In the genomic region with DNA sequence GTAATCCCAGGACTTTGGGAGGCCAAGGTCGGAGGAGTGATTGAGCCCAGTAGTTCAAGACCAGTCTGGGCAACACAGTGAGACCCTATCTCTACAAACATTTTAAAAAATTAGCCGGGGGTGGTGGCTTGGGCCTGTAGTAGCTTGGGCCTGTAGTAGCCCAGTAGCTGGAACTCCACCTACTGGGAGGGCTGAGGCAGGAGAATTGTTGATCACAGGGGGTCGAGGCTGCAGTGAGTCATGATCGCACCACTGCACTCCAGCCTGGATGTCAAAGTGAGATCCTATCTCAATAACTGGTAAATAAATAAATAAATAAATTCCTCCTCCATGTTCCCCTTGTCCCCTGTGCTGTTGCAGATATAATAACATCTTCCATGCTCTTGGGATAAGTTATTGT, we compare ENCODE assay signal across 18 cellular contexts. TPM values are rescaled to one million over a fixed set of nuclear protein-coding genes. Genes with fewer than 3 reads are reported as not detected.
DNase-seq lines count a peak whose midpoint lies in the region; ATAC-seq and TF ChIP-seq lines count a peak whose summit lies in the region.
"Had no signal": no experiment of that assay in that cellular context is flagged by ENCODE, and none has a peak within 500 bp of the region (broad histone marks: within the 10 kb centered on the region; RNA-seq: fewer than 3 reads in every experiment).

No MANE protein-coding gene starts in this region.

- H3K79me1 ChIP-seq in mesenchymal stem cell (replicated peaks; ENCODE audit: low read length, poor library complexity, severe bottlenecking) = peaks cover 9% of the 10 kb centered on the region

- no peak overlapping the region for H2BK120ac ChIP-seq in mesenchymal stem cell (ENCODE audit: low read depth, low read length)

- H3K4me1 Mint-ChIP-seq in natural killer cell treated with Interleukin-12 subunit alpha and Interleukin-12 subunit beta and Interleukin-15 and Interleukin-18, amount 100 ng/mL, for 72 hours (ENCODE audit: low read depth in 2 of 2) = no peaks in the 10 kb centered on the region

- no peaks in the 10 kb centered on the region for H3K27me3 ChIP-seq in brain microvascular endothelial cell (replicated peaks)
- H3K27me3 ChIP-seq in mesenchymal stem cell (ENCODE audit: control insufficient read depth in 1 of 2, insufficient read depth in 1 of 2, low read length in 2 of 2) = no peaks in the 10 kb centered on the region
- no peaks in the 10 kb centered on the region for H3K27me3 ChIP-seq in adrenal gland
- H3K27me3 ChIP-seq: BE2C had no signal

- H3K36me3 ChIP-seq in brain microvascular endothelial cell (replicated peaks) (peaks cover 73% of the 10 kb centered on the region), mesenchymal stem cell (ENCODE audit: control insufficient read depth in 1 of 2, insufficient read depth in 2 of 2, low read depth in 1 of 2, low read length in 2 of 2) (peaks cover 10 to 94% of the 10 kb centered on the region in 2 experiments), adrenal gland (replicated peaks in 1 of 2) (no peaks in the 10 kb centered on the region)
- H3K36me3 ChIP-seq: BE2C had no signal

- no peak overlapping the region for H3K4me2 ChIP-seq in mesenchymal stem cell (ENCODE audit: low read length, poor library complexity, severe bottlenecking)
- H3K4me2 ChIP-seq: A549 had no signal

- H3K27ac ChIP-seq in brain microvascular endothelial cell (no peak overlapping the region), mesenchymal stem cell (ENCODE audit: low read length, poor library complexity, severe bottlenecking) (peak overlapping the region; percentile 66), adrenal gland (no peak overlapping the region)
- H3K27ac ChIP-seq: A549, C4-2B had no signal

- H2BK5ac ChIP-seq in mesenchymal stem cell (ENCODE audit: low read depth, low read length, poor library complexity, severe bottlenecking) = no peak overlapping the region

- no peak overlapping the region for H3K9ac ChIP-seq in mesenchymal stem cell (ENCODE audit: low read length)

- TF ChIP-seq CTCF in HFF-Myc (IDR thresholded peaks at IDR 0.05; ENCODE audit: low read depth, low read length, missing control alignments) = peak; percentile 5
- TF ChIP-seq CTCF in brain microvascular endothelial cell (IDR thresholded peaks at IDR 0.05; ENCODE audit: low read depth, low read length, missing control alignments) = peak; percentile 30
- no peak for TF ChIP-seq CTCF in adrenal gland (IDR thresholded peaks at IDR 0.05)

- no peak overlapping the region for H3K4me3 ChIP-seq in HFF-Myc (replicated peaks; ENCODE audit: low read depth, low read length)
- H3K4me3 ChIP-seq in brain microvascular endothelial cell (ENCODE audit: low read depth, low read length) = no peak overlapping the region
- H3K4me3 ChIP-seq in mesenchymal stem cell (ENCODE audit: insufficient read depth in 1 of 2, low read depth in 1 of 2, low read length in 2 of 2) = no peak overlapping the region
- H3K4me3 ChIP-seq in adrenal gland = no peak overlapping the region
- H3K4me3 ChIP-seq: A549 had no signal

- H2BK12ac ChIP-seq in mesenchymal stem cell (ENCODE audit: low read length in 2 of 2) = no peak overlapping the region

- H4K8ac ChIP-seq in mesenchymal stem cell (ENCODE audit: low read length) = no peak overlapping the region

- DNase-seq in HFF-Myc (ENCODE audit: extremely low read depth, low read depth) (no peak), brain microvascular endothelial cell (no peak), mesenchymal stem cell (no peak), adrenal gland (no peak)
- DNase-seq in natural killer cell treated with Interleukin-12 subunit alpha and Interleukin-12 subunit beta and Interleukin-15 and Interleukin-18, amount 100 ng/mL, for 72 hours (ENCODE audit: low spot score) = no peak
- DNase-seq in stimulated activated CD4-positive, alpha-beta T cell treated with anti-CD3 and anti-CD28 coated beads, Interleukin-12 subunit alpha, Interleukin-12 subunit beta, amount 100 ng/mL, for 4 hours = no peak
- no peak for DNase-seq in activated T-cell treated with anti-CD3 and anti-CD28 coated beads, Interleukin-2, amount 50 U/mL, for 1 hour
- DNase-seq: BE2C; CD8-positive, alpha-beta T cell; COR-L47; DMS153; DMS79 treated with DMSO at 0.1 percent for 48 hours; EL; HCEC 1CT had no signal

- H3K9me3 ChIP-seq in mesenchymal stem cell (ENCODE audit: control insufficient read depth, low read length) (no peaks in the 10 kb centered on the region), adrenal gland (replicated peaks in 1 of 3) (peaks cover 0 to 4% (median 0%) of the 10 kb centered on the region in 3 donors)
- H3K9me3 ChIP-seq: A549, BE2C had no signal

- H4K91ac ChIP-seq in mesenchymal stem cell (ENCODE audit: low read length) = no peak overlapping the region

- WGBS in mesenchymal stem cell = 90% methylated on average over 1 of the region's 4 CpGs
- 85 to 91% (median 90%) methylated on average over 4 of the region's 4 CpGs for WGBS in adrenal gland, 4 donors

- peak overlapping the region; percentile 86 for H2AK5ac ChIP-seq in mesenchymal stem cell (ENCODE audit: low read length, severe bottlenecking)

- no peak overlapping the region for H3K4ac ChIP-seq in mesenchymal stem cell (ENCODE audit: low read depth in 1 of 2, low read length in 2 of 2)

- no peak overlapping the region for H3K27ac Mint-ChIP-seq in natural killer cell treated with Interleukin-12 subunit alpha and Interleukin-12 subunit beta and Interleukin-15 and Interleukin-18, amount 100 ng/mL, for 72 hours
- H3K27ac Mint-ChIP-seq: CD8-positive, alpha-beta T cell; IgD-negative memory B cell had no signal

- TF ChIP-seq POLR2A in adrenal gland (IDR thresholded peaks at IDR 0.05) = no peak

- H3K18ac ChIP-seq in mesenchymal stem cell (ENCODE audit: low read depth in 1 of 2, low read length in 2 of 2) = no peak overlapping the region

- peaks cover 13 to 17% of the 10 kb centered on the region in 2 donors for H3K27me3 Mint-ChIP-seq in natural killer cell treated with Interleukin-12 subunit alpha and Interleukin-12 subunit beta and Interleukin-15 and Interleukin-18, amount 100 ng/mL, for 72 hours

- no peak overlapping the region for H2AFZ ChIP-seq in mesenchymal stem cell (ENCODE audit: low read depth, low read length)

- H3K14ac ChIP-seq in mesenchymal stem cell (ENCODE audit: low read length in 2 of 2) = no peak overlapping the region

- peaks cover 12% of the 10 kb centered on the region for H3K9me3 Mint-ChIP-seq in natural killer cell treated with Interleukin-12 subunit alpha and Interleukin-12 subunit beta and Interleukin-15 and Interleukin-18, amount 100 ng/mL, for 72 hours
- H3K9me3 Mint-ChIP-seq: CD8-positive, alpha-beta T cell had no signal

- H3K4me1 ChIP-seq in mesenchymal stem cell (ENCODE audit: control insufficient read depth, insufficient read depth, low read depth, low read length) (peaks cover 2% of the 10 kb centered on the region), adrenal gland (replicated peaks in 1 of 2) (no peaks in the 10 kb centered on the region)
- H3K4me1 ChIP-seq: BE2C had no signal

- H3K4me3 Mint-ChIP-seq in natural killer cell treated with Interleukin-12 subunit alpha and Interleukin-12 subunit beta and Interleukin-15 and Interleukin-18, amount 100 ng/mL, for 72 hours = no peak overlapping the region
- H3K4me3 Mint-ChIP-seq: CD8-positive, alpha-beta T cell; IgD-negative memory B cell had no signal

- no peaks in the 10 kb centered on the region for H3K36me3 Mint-ChIP-seq in natural killer cell treated with Interleukin-12 subunit alpha and Interleukin-12 subunit beta and Interleukin-15 and Interleukin-18, amount 100 ng/mL, for 72 hours
- H3K36me3 Mint-ChIP-seq: CD8-positive, alpha-beta T cell had no signal

- no peak overlapping the region for H2BK15ac ChIP-seq in mesenchymal stem cell (ENCODE audit: low read depth, poor library complexity, severe bottlenecking)

- intact Hi-C loops in adrenal gland (cut with DNase I) = no loop called here

- no peak overlapping the region for H3K23ac ChIP-seq in mesenchymal stem cell (ENCODE audit: low read length in 2 of 2)

- in situ Hi-C loops in brain microvascular endothelial cell (cut with HindIII; ENCODE audit: low pct_ligation_motif_present, low sequenced_read_pairs) = no loop called here

- no peak for ATAC-seq in natural killer cell treated with Interleukin-12 subunit alpha and Interleukin-12 subunit beta and Interleukin-15 and Interleukin-18, amount 100 ng/mL, for 72 hours
- ATAC-seq: A549; CD8-positive, alpha-beta T cell had no signal

RNA-seq across cellular contexts. Expression of gene VCAN, which starts 14.3 kb away (rescaled TPM):
- 102 TPM for polyA plus RNA-seq in mesenchymal stem cell (2013, experiment 1 of 2)
- 96.6 TPM for polyA plus RNA-seq in mesenchymal stem cell (2013, experiment 2 of 2)
- under 1 TPM; 0.42 to 0.57 TPM for total RNA-seq in natural killer cell treated with Interleukin-12 subunit alpha and Interleukin-12 subunit beta and Interleukin-15 and Interleukin-18, amount 100 ng/mL, for 72 hours
- 100 to 1,000 TPM in 7 of 8 donors, 10 to 100 TPM in 1; 36.4 to 171 (median 151) TPM for total RNA-seq in adrenal gland
- polyA plus RNA-seq in adrenal gland = 10 to 100 TPM; 10.0 to 38.5 (median 31.9) TPM
- total RNA-seq: HT-29 had no signal

Comparison
In these comparisons a context has a peak if more than half of its experiments do, and no peak if none do; other contexts are left out.
1. CTCF ChIP-seq: peak in HFF-Myc (single experiment) and brain microvascular endothelial cell (single experiment); none in adrenal gland (0 of 6).
2. RNA of gene VCAN, which starts 14.3 kb away (total RNA-seq): 36.4 to 171 TPM in adrenal gland; 0.42 to 0.57 TPM in natural killer cell treated with Interleukin-12 subunit alpha and Interleukin-12 subunit beta and Interleukin-15 and Interleukin-18, amount 100 ng/mL, for 72 hours; every median in the first group is over 10 times any median in the second.